8 cellular contexts compared by ENCODE assay signal in the genomic region with DNA sequence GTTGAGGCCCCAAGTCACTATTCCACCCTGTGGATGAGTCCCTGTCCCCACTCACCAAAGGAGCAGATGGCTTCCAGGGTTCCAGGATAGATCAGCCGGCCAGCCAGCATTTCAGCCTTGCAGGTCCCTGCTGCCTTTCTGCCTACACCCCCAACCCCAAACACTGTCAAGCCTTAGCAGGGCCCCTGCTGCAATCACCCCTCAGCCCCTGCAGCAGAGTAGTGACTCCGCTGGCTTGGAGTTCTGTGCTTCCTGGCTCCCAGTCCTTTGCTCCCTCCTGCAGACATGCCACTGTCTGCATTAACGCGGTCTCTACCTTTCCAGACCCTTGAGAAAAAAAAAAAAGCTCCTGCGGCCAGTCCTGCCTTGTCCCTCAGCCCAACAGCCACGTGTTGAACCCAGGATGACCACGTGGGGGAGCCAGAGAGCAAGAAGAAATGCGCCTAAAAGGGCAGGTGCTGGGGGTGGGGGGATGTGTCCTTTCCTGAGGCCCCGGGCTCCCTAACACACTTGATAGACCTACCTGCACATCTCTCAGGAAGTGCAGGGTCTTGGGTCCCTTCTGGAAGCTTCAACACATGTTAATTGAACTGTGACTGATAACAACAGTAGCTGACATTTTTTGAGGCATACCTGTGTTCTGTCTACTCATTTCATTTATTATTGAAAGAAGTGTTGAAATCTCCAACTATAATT. TPM values are rescaled to one million over a fixed set of nuclear protein-coding genes. Genes with fewer than 3 reads are reported as not detected.
DNase-seq lines count a peak whose midpoint lies in the region; ATAC-seq and TF ChIP-seq lines count a peak whose summit lies in the region.

No MANE protein-coding gene starts in this region.

- peaks cover 5 to 9% of the 10 kb centered on the region in 2 donors for H3K4me1 ChIP-seq in adrenal gland (replicated peaks in 1 of 2)
- H3K4me1 ChIP-seq in right cardiac atrium (ENCODE audit: control insufficient read depth, insufficient read depth, low read length), result peaks cover 5% of the 10 kb centered on the region
- H3K4me1 ChIP-seq in smooth muscle cell (ENCODE audit: low read depth), result no peaks in the 10 kb centered on the region

- intact Hi-C loops in adrenal gland (cut with DNase I) (loop anchor here in 1 of 2 donors (2.0 kb wide), 1 partner anchor 38 kb away; no protein-coding TSS in a partner anchor), right cardiac atrium (cut with DNase I) (loop anchor here (2.0 to 5.0 kb wide), 3 partner anchors 37 to 38 kb away; a partner anchor contains a TSS)

- ATAC-seq in T-helper 17 cell (peak; percentile 92), right cardiac atrium (peak; percentile 46 to 69), GM18498 (IDR thresholded peaks at IDR 0.05; ENCODE audit: unreplicated experiment) (no peak)

- H3K27me3 ChIP-seq in adrenal gland (no peaks in the 10 kb centered on the region), right cardiac atrium (ENCODE audit: control insufficient read depth, insufficient read depth) (no peaks in the 10 kb centered on the region), smooth muscle cell (ENCODE audit: low read depth) (no peaks in the 10 kb centered on the region)

- no peak overlapping the region for H3K9ac ChIP-seq in smooth muscle cell (ENCODE audit: low read depth)

- H3K36me3 ChIP-seq in adrenal gland (replicated peaks in 1 of 2) (no peaks in the 10 kb centered on the region), smooth muscle cell (ENCODE audit: low read depth) (no peaks in the 10 kb centered on the region)

- DNase-seq in SIG-M5 treated with dmso at 0.1 percent for 504 hours (lab: John Stamatoyannopoulos, UW; ENCODE audit: unreplicated experiment) (peak; percentile 69), SIG-M5 (lab: John Stamatoyannopoulos, UW) (no peak), NB4 (ENCODE audit: low read depth) (peak; percentile 77), T-helper 17 cell (peak; percentile 68 to 77 (median 70)), adrenal gland (peak; percentile 60 to 88 (median 78)), right cardiac atrium (peak; percentile 68 to 89 (median 87)), smooth muscle cell (lab: John Stamatoyannopoulos, UW; ENCODE audit: unreplicated experiment) (peak; percentile 31)

- H2AFZ ChIP-seq in smooth muscle cell (ENCODE audit: low read depth), result no peak overlapping the region

- no peaks in the 10 kb centered on the region for H3F3A ChIP-seq in smooth muscle cell (ENCODE audit: low read depth)

- no peak for TF ChIP-seq POLR2A in NB4 (IDR thresholded peaks at IDR 0.05; ENCODE audit: extremely low read depth, insufficient read length)
- TF ChIP-seq POLR2A in adrenal gland (IDR thresholded peaks at IDR 0.05), result no peak

- no peak overlapping the region for H3K4me3 ChIP-seq in NB4 (ENCODE audit: low read depth, low read length)
- no peak overlapping the region for H3K4me3 ChIP-seq in adrenal gland
- no peak overlapping the region for H3K4me3 ChIP-seq in right cardiac atrium (ENCODE audit: low read length)
- no peak overlapping the region for H3K4me3 ChIP-seq in smooth muscle cell

- no peak overlapping the region for H3K4me3 Mint-ChIP-seq in T-helper 17 cell

- H3K27ac ChIP-seq in adrenal gland, result no peak overlapping the region
- no peak overlapping the region for H3K27ac ChIP-seq in right cardiac atrium (ENCODE audit: low read length)
- H3K27ac ChIP-seq in smooth muscle cell (ENCODE audit: low read depth), result no peak overlapping the region

- TF ChIP-seq CTCF in NB4 (IDR thresholded peaks at IDR 0.05; ENCODE audit: low read depth, low read length) (peak; percentile 68), adrenal gland (IDR thresholded peaks at IDR 0.05) (peak; percentile 62 to 88 (median 80)), smooth muscle cell (IDR thresholded peaks at IDR 0.05; ENCODE audit: borderline replicate concordance, insufficient read depth, poor library complexity, severe bottlenecking) (peak; percentile 80)

- no peaks in the 10 kb centered on the region for H3K79me2 ChIP-seq in smooth muscle cell (ENCODE audit: low read depth)

- H3K9me3 ChIP-seq in T-helper 17 cell (ENCODE audit: control insufficient read depth, low read length, poor library complexity, severe bottlenecking) (no peaks in the 10 kb centered on the region), adrenal gland (replicated peaks in 1 of 3) (no peaks in the 10 kb centered on the region), right cardiac atrium (ENCODE audit: control insufficient read depth, low read length) (no peaks in the 10 kb centered on the region), smooth muscle cell (replicated peaks; ENCODE audit: low read depth) (no peaks in the 10 kb centered on the region)

- peaks cover 2% of the 10 kb centered on the region for H3K36me3 Mint-ChIP-seq in T-helper 17 cell (ENCODE audit: low read depth)

- peak overlapping the region; percentile 37 for H3K27ac Mint-ChIP-seq in T-helper 17 cell

- 8 to 11% (median 9%) methylated on average over 8 to 9 of the region's 9 CpGs for WGBS in adrenal gland, 4 donors
- WGBS in right cardiac atrium, result 12% methylated on average over 9 of the region's 9 CpGs
- 15% methylated on average over 9 of the region's 9 CpGs for WGBS in smooth muscle cell (ENCODE audit: low lambda C conversion rate)

- no peaks in the 10 kb centered on the region for H4K20me1 ChIP-seq in smooth muscle cell (ENCODE audit: low read depth)

- peaks cover 13% of the 10 kb centered on the region for H3K4me1 Mint-ChIP-seq in T-helper 17 cell

- no peaks in the 10 kb centered on the region for H3K27me3 Mint-ChIP-seq in T-helper 17 cell

- no peak overlapping the region for H3K4me2 ChIP-seq in smooth muscle cell

RNA-seq across cellular contexts. Expression of a gene that starts 37.4 kb away (rescaled TPM):
- total RNA-seq in T-helper 17 cell (100 to 1,000 TPM; 177 to 188 TPM), adrenal gland (10 to 100 TPM; 22.8 to 57.9 (median 38.7) TPM), right cardiac atrium (10 to 100 TPM; 17.4 to 29.0 (median 22.0) TPM), smooth muscle cell (1.3 and 2.6 TPM in 2 replicates)
- polyA plus RNA-seq in adrenal gland (10 to 100 TPM in 2 of 3 donors, 1 to 10 TPM in 1; 9.3 to 25.2 (median 10.4) TPM), right cardiac atrium (9.3 TPM), smooth muscle cell (1.6 and 3.3 TPM in 2 replicates)
